ENCODE assay signal across 1 cellular context in genomic region chr7:55555160-55555559, GRCh38.
TF ChIP-seq lines count a peak whose summit lies in the region.

No MANE protein-coding gene starts in this region.

TF ChIP-seq in GM12878, 131 proteins besides CTCF, POLR2A, EP300 and RAD21 (continued from another document):
- no peak for TF ChIP-seq ZNF592 (IDR thresholded peaks at IDR 0.05)
- TF ChIP-seq RBBP5 (conservative IDR thresholded peaks at IDR 0.05), result no peak
- no peak for TF ChIP-seq ZBTB40 (IDR thresholded peaks at IDR 0.05; ENCODE audit: borderline replicate concordance)
- TF ChIP-seq PKNOX1 (IDR thresholded peaks at IDR 0.05), result no peak
- TF ChIP-seq SUZ12 (IDR thresholded peaks at IDR 0.05; ENCODE audit: unreplicated experiment), result no peak
- no peak for TF ChIP-seq SP1 (IDR thresholded peaks at IDR 0.05; ENCODE audit: low read depth, low read length)
